In the genomic region with DNA sequence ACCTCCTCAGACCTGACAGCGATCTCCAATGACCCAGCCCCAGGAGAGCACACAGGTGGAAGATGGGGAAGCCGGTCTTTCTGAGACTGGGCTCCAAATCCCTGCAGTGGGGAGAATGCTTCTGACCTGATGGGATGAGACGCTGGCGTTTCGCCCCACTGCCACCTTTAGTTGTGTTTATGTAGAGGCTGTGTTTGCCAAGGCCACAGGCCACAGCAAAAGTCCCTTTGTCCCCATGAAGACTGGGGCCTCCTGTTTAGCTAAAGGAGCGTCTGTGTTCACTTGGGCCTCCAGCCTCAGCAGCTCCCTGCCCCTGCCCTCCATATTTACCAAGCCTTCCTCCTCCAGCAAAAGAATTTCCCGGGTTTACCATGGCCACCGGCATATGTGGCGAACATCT, we compare ENCODE assay signal across 1 cellular context.
TF ChIP-seq lines count a peak whose summit lies in the region.

No MANE protein-coding gene starts in this region.

TF ChIP-seq in IMR-90, 13 proteins besides CTCF, POLR2A, EP300 and RAD21:
- TF ChIP-seq SMC3 (IDR thresholded peaks at IDR 0.05; ENCODE audit: low read depth, low read length) = no peak
- no peak for TF ChIP-seq MXI1 (IDR thresholded peaks at IDR 0.05; ENCODE audit: borderline replicate concordance, low read depth, low read length)
- TF ChIP-seq, protein P1, sequence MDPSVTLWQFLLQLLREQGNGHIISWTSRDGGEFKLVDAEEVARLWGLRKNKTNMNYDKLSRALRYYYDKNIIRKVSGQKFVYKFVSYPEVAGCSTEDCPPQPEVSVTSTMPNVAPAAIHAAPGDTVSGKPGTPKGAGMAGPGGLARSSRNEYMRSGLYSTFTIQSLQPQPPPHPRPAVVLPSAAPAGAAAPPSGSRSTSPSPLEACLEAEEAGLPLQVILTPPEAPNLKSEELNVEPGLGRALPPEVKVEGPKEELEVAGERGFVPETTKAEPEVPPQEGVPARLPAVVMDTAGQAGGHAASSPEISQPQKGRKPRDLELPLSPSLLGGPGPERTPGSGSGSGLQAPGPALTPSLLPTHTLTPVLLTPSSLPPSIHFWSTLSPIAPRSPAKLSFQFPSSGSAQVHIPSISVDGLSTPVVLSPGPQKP (IDR thresholded peaks at IDR 0.05; ENCODE audit: borderline replicate concordance, low read depth, low read length) = no peak
- TF ChIP-seq FOS (IDR thresholded peaks at IDR 0.05; ENCODE audit: low read depth, low read length) = no peak
- no peak for TF ChIP-seq BHLHE40 (IDR thresholded peaks at IDR 0.05; ENCODE audit: low read depth, low read length)
- no peak for TF ChIP-seq RFX5 (IDR thresholded peaks at IDR 0.05; ENCODE audit: low read depth, low read length)
- no peak for TF ChIP-seq RCOR1 (IDR thresholded peaks at IDR 0.05; ENCODE audit: insufficient replicate concordance, low read length)
- no peak for TF ChIP-seq CHD1 (IDR thresholded peaks at IDR 0.05; ENCODE audit: low read depth, low read length)
- TF ChIP-seq, protein P2, sequence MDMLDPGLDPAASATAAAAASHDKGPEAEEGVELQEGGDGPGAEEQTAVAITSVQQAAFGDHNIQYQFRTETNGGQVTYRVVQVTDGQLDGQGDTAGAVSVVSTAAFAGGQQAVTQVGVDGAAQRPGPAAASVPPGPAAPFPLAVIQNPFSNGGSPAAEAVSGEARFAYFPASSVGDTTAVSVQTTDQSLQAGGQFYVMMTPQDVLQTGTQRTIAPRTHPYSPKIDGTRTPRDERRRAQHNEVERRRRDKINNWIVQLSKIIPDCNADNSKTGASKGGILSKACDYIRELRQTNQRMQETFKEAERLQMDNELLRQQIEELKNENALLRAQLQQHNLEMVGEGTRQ (IDR thresholded peaks at IDR 0.05; ENCODE audit: low read depth, low read length) = no peak
- TF ChIP-seq NFE2L2 (IDR thresholded peaks at IDR 0.05; ENCODE audit: low read depth, low read length) = no peak
- TF ChIP-seq MAFK (IDR thresholded peaks at IDR 0.05; ENCODE audit: low read depth, low read length) = no peak
TF ChIP-seq in IMR-90: peak in this region for 0.
